ENCODE assay signal across 2 cellular contexts in genomic region chr7:75866497-75867389, GRCh38.
TF ChIP-seq lines count a peak whose summit lies in the region.

No MANE protein-coding gene starts in this region.

TF ChIP-seq in HCT116, 20 proteins besides CTCF, POLR2A, EP300 and RAD21:
- TF ChIP-seq POLR2AphosphoS5 (IDR thresholded peaks at IDR 0.05; ENCODE audit: low read depth, low read length) (no peak), ZNF274 (IDR thresholded peaks at IDR 0.05; ENCODE audit: low read depth, low read length) (no peak), YY1 (IDR thresholded peaks at IDR 0.05; ENCODE audit: extremely low read depth, insufficient replicate concordance, low read depth, low read length) (peak; percentile 71)

TF ChIP-seq in endothelial cell of umbilical vein, 7 proteins besides CTCF, POLR2A, EP300 and RAD21:
- TF ChIP-seq POLR2AphosphoS5 (IDR thresholded peaks at IDR 0.05; ENCODE audit: insufficient read depth, low read depth, low read length) (no peak), MAX (IDR thresholded peaks at IDR 0.05; ENCODE audit: insufficient read depth, insufficient read length) (no peak), FOS (IDR thresholded peaks at IDR 0.05; ENCODE audit: borderline replicate concordance, insufficient read depth, low read length) (no peak), MYC (IDR thresholded peaks at IDR 0.05; ENCODE audit: low read depth, low read length) (no peak), GATA2 (IDR thresholded peaks at IDR 0.05; ENCODE audit: insufficient read depth, insufficient read length, low read depth, low read length) (no peak), EZH2 (IDR thresholded peaks at IDR 0.05; ENCODE audit: borderline replicate concordance, low read depth, low read length, severe bottlenecking) (no peak), JUN (IDR thresholded peaks at IDR 0.05; ENCODE audit: borderline replicate concordance, insufficient read depth, insufficient read length, low read depth) (no peak)
